Comparison of ENCODE assay signal across 1 cellular context in the genomic region with DNA sequence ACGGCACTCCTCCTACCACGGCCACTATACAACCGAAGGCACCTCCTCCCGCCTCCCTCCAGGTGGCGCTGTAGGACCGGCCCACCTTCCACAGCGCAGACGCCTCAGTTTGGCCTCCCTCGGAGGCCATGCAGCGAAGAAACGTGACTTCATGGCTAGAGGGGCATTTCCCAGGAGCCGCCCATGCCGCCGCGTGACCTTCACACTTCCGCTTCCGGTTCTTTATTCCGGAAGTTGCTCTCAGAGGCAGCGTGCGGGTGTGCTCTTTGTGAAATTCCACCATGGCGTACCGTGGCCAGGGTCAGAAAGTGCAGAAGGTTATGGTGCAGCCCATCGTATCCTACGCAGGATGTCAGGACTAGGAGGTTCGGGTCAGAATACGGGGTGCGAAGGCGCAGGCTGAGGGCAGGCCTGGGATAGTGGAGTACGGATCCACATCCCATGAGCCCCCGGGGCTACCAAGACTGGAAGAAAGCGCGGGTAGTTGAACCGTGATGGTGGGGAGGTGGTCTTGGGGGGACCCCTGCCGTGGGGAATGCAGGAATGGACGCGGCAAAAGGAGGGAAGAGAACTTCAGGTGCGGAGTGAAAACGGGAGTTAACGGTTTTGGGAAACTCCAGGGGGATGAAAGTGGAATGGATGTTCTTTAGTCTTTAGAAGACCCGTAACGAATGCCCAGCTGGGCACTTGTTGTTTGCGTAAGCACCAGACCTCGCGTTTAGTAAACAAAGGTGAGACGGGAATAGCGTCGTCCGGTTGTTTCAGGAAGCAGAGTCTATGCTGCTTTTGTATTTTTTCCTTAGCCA.
TF ChIP-seq lines count a peak whose summit lies in the region.

A gene (plus strand): TSS at position 221 of the 806 bp plus-strand sequence. CDS start 61 bp downstream, at position 282.

TF ChIP-seq in K562, 482 proteins besides CTCF, POLR2A, EP300 and RAD21 (continued from another document and continues in another):
- TF ChIP-seq ETV6 (IDR thresholded peaks at IDR 0.05; ENCODE audit: borderline replicate concordance in 1 of 2, low read depth in 2 of 2, low read length in 1 of 2) (peak; percentile 75 to 88; a peak in 3 of 4 replicates), ETV6 (CRISPR knock-in tag; IDR thresholded peaks at IDR 0.05; ENCODE audit: borderline replicate concordance) (peak; percentile 86; the same call in 1 of the 2 replicates), MAZ (CRISPR knock-in tag; conservative IDR thresholded peaks at IDR 0.05 in 1 of 2, IDR thresholded peaks at IDR 0.05 in 1 of 2) (peak; percentile 81 to 86), CBFA2T2 (conservative IDR thresholded peaks at IDR 0.05) (peak; percentile 62), ZNF316 (IDR thresholded peaks at IDR 0.05) (peak; percentile 97), EP400 (IDR thresholded peaks at IDR 0.05) (peak; percentile 100), NCOA6 (IDR thresholded peaks at IDR 0.05) (no peak), IRF2 (CRISPR knock-in tag; IDR thresholded peaks at IDR 0.05) (no peak), DPF2 (IDR thresholded peaks at IDR 0.05) (peak; percentile 68; the same call in 1 of the 2 replicates), ZNF583 (CRISPR knock-in tag; IDR thresholded peaks at IDR 0.05) (peak; percentile 50; the same call in 1 of the 2 replicates), TAF15 (IDR thresholded peaks at IDR 0.05; ENCODE audit: low read depth, low read length) (0 out of 2 replicates have a peak, but pooled peaks have one; percentile 29), ZNF431 (CRISPR knock-in tag; IDR thresholded peaks at IDR 0.05) (0 out of 2 replicates have a peak, but pooled peaks have one; percentile 55), FIP1L1 (IDR thresholded peaks at IDR 0.05; ENCODE audit: low read depth, low read length, poor library complexity, severe bottlenecking) (peak; percentile 52), TSC22D4 (tag; IDR thresholded peaks at IDR 0.05) (no peak), ZKSCAN8 (CRISPR knock-in tag; IDR thresholded peaks at IDR 0.05) (no peak), NFXL1 (CRISPR knock-in tag; IDR thresholded peaks at IDR 0.05) (no peak), GTF2E2 (tag; IDR thresholded peaks at IDR 0.05) (peak; percentile 65; the same call in 1 of the 2 replicates), ZNF507 (tag; conservative IDR thresholded peaks at IDR 0.05) (no peak), JUNB (CRISPR knock-in tag; conservative IDR thresholded peaks at IDR 0.05) (no peak), C11orf30 (IDR thresholded peaks at IDR 0.05; ENCODE audit: low read depth) (peak; percentile 98), SETDB1 (IDR thresholded peaks at IDR 0.05; ENCODE audit: low read length) (peak; percentile 93), PYGO2 (tag; IDR thresholded peaks at IDR 0.05) (no peak; the same call in 1 of the 2 replicates), ZNF695 (CRISPR knock-in tag; IDR thresholded peaks at IDR 0.05) (no peak), ZKSCAN1 (IDR thresholded peaks at IDR 0.05; ENCODE audit: low read depth, low read length) (peak; percentile 39; the same call in 1 of the 2 replicates), TFAM (CRISPR knock-in tag; conservative IDR thresholded peaks at IDR 0.05) (no peak), PHF21A (IDR thresholded peaks at IDR 0.05; ENCODE audit: borderline replicate concordance, low read depth) (no peak)
- TF ChIP-seq, protein P1, sequence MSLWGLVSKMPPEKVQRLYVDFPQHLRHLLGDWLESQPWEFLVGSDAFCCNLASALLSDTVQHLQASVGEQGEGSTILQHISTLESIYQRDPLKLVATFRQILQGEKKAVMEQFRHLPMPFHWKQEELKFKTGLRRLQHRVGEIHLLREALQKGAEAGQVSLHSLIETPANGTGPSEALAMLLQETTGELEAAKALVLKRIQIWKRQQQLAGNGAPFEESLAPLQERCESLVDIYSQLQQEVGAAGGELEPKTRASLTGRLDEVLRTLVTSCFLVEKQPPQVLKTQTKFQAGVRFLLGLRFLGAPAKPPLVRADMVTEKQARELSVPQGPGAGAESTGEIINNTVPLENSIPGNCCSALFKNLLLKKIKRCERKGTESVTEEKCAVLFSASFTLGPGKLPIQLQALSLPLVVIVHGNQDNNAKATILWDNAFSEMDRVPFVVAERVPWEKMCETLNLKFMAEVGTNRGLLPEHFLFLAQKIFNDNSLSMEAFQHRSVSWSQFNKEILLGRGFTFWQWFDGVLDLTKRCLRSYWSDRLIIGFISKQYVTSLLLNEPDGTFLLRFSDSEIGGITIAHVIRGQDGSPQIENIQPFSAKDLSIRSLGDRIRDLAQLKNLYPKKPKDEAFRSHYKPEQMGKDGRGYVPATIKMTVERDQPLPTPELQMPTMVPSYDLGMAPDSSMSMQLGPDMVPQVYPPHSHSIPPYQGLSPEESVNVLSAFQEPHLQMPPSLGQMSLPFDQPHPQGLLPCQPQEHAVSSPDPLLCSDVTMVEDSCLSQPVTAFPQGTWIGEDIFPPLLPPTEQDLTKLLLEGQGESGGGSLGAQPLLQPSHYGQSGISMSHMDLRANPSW (CRISPR knock-in tag; IDR thresholded peaks at IDR 0.05) = peak; percentile 92; the same call in 1 of the 2 replicates
- TF ChIP-seq, protein P2, sequence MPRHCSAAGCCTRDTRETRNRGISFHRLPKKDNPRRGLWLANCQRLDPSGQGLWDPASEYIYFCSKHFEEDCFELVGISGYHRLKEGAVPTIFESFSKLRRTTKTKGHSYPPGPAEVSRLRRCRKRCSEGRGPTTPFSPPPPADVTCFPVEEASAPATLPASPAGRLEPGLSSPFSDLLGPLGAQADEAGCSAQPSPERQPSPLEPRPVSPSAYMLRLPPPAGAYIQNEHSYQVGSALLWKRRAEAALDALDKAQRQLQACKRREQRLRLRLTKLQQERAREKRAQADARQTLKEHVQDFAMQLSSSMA (CRISPR knock-in tag; IDR thresholded peaks at IDR 0.05) = no peak
- TF ChIP-seq, protein P3, sequence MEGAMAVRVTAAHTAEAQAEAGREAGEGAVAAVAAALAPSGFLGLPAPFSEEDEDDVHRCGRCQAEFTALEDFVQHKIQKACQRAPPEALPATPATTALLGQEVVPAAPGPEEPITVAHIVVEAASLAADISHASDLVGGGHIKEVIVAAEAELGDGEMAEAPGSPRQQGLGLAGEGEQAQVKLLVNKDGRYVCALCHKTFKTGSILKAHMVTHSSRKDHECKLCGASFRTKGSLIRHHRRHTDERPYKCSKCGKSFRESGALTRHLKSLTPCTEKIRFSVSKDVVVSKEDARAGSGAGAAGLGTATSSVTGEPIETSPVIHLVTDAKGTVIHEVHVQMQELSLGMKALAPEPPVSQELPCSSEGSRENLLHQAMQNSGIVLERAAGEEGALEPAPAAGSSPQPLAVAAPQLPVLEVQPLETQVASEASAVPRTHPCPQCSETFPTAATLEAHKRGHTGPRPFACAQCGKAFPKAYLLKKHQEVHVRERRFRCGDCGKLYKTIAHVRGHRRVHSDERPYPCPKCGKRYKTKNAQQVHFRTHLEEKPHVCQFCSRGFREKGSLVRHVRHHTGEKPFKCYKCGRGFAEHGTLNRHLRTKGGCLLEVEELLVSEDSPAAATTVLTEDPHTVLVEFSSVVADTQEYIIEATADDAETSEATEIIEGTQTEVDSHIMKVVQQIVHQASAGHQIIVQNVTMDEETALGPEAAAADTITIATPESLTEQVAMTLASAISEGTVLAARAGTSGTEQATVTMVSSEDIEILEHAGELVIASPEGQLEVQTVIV (CRISPR knock-in tag; IDR thresholded peaks at IDR 0.05; ENCODE audit: borderline replicate concordance) = 0 out of 2 replicates have a peak, but pooled peaks have one; percentile 26
- TF ChIP-seq, protein P4, sequence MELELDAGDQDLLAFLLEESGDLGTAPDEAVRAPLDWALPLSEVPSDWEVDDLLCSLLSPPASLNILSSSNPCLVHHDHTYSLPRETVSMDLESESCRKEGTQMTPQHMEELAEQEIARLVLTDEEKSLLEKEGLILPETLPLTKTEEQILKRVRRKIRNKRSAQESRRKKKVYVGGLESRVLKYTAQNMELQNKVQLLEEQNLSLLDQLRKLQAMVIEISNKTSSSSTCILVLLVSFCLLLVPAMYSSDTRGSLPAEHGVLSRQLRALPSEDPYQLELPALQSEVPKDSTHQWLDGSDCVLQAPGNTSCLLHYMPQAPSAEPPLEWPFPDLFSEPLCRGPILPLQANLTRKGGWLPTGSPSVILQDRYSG (tag; conservative IDR thresholded peaks at IDR 0.05; ENCODE audit: low read depth) = peak; percentile 79; the same call in 1 of the 2 replicates
- TF ChIP-seq, protein P5, sequence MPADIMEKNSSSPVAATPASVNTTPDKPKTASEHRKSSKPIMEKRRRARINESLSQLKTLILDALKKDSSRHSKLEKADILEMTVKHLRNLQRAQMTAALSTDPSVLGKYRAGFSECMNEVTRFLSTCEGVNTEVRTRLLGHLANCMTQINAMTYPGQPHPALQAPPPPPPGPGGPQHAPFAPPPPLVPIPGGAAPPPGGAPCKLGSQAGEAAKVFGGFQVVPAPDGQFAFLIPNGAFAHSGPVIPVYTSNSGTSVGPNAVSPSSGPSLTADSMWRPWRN (IDR thresholded peaks at IDR 0.05; ENCODE audit: low read depth) = peak; percentile 61; the same call in 1 of the 2 replicates
- TF ChIP-seq, protein P6, sequence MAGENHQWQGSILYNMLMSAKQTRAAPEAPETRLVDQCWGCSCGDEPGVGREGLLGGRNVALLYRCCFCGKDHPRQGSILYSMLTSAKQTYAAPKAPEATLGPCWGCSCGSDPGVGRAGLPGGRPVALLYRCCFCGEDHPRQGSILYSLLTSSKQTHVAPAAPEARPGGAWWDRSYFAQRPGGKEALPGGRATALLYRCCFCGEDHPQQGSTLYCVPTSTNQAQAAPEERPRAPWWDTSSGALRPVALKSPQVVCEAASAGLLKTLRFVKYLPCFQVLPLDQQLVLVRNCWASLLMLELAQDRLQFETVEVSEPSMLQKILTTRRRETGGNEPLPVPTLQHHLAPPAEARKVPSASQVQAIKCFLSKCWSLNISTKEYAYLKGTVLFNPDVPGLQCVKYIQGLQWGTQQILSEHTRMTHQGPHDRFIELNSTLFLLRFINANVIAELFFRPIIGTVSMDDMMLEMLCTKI (IDR thresholded peaks at IDR 0.05; ENCODE audit: partially characterized antibody) = no peak
- TF ChIP-seq, protein P7, sequence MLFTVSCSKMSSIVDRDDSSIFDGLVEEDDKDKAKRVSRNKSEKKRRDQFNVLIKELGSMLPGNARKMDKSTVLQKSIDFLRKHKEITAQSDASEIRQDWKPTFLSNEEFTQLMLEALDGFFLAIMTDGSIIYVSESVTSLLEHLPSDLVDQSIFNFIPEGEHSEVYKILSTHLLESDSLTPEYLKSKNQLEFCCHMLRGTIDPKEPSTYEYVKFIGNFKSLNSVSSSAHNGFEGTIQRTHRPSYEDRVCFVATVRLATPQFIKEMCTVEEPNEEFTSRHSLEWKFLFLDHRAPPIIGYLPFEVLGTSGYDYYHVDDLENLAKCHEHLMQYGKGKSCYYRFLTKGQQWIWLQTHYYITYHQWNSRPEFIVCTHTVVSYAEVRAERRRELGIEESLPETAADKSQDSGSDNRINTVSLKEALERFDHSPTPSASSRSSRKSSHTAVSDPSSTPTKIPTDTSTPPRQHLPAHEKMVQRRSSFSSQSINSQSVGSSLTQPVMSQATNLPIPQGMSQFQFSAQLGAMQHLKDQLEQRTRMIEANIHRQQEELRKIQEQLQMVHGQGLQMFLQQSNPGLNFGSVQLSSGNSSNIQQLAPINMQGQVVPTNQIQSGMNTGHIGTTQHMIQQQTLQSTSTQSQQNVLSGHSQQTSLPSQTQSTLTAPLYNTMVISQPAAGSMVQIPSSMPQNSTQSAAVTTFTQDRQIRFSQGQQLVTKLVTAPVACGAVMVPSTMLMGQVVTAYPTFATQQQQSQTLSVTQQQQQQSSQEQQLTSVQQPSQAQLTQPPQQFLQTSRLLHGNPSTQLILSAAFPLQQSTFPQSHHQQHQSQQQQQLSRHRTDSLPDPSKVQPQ (CRISPR knock-in tag; IDR thresholded peaks at IDR 0.05; ENCODE audit: borderline replicate concordance) = peak; percentile 93
- TF ChIP-seq, protein P8, sequence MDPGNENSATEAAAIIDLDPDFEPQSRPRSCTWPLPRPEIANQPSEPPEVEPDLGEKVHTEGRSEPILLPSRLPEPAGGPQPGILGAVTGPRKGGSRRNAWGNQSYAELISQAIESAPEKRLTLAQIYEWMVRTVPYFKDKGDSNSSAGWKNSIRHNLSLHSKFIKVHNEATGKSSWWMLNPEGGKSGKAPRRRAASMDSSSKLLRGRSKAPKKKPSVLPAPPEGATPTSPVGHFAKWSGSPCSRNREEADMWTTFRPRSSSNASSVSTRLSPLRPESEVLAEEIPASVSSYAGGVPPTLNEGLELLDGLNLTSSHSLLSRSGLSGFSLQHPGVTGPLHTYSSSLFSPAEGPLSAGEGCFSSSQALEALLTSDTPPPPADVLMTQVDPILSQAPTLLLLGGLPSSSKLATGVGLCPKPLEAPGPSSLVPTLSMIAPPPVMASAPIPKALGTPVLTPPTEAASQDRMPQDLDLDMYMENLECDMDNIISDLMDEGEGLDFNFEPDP (CRISPR knock-in tag; IDR thresholded peaks at IDR 0.05) = peak; percentile 53; the same call in 1 of the 2 replicates
- TF ChIP-seq, protein P9, sequence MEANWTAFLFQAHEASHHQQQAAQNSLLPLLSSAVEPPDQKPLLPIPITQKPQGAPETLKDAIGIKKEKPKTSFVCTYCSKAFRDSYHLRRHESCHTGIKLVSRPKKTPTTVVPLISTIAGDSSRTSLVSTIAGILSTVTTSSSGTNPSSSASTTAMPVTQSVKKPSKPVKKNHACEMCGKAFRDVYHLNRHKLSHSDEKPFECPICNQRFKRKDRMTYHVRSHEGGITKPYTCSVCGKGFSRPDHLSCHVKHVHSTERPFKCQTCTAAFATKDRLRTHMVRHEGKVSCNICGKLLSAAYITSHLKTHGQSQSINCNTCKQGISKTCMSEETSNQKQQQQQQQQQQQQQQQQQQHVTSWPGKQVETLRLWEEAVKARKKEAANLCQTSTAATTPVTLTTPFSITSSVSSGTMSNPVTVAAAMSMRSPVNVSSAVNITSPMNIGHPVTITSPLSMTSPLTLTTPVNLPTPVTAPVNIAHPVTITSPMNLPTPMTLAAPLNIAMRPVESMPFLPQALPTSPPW (CRISPR knock-in tag; IDR thresholded peaks at IDR 0.05) = peak; percentile 60; the same call in 1 of the 2 replicates
- TF ChIP-seq, protein P10, sequence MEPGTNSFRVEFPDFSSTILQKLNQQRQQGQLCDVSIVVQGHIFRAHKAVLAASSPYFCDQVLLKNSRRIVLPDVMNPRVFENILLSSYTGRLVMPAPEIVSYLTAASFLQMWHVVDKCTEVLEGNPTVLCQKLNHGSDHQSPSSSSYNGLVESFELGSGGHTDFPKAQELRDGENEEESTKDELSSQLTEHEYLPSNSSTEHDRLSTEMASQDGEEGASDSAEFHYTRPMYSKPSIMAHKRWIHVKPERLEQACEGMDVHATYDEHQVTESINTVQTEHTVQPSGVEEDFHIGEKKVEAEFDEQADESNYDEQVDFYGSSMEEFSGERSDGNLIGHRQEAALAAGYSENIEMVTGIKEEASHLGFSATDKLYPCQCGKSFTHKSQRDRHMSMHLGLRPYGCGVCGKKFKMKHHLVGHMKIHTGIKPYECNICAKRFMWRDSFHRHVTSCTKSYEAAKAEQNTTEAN (CRISPR knock-in tag; IDR thresholded peaks at IDR 0.05) = peak; percentile 84; the same call in 1 of the 2 replicates
